8 cellular contexts compared by ENCODE assay signal in genomic region chr19:48400018-48400742, GRCh38. TPM values are rescaled to one million over a fixed set of nuclear protein-coding genes. Genes with fewer than 3 reads are reported as not detected.
DNase-seq lines count a peak whose midpoint lies in the region; ATAC-seq and TF ChIP-seq lines count a peak whose summit lies in the region.

No MANE protein-coding gene starts in this region.

- no peak overlapping the region for H3K4me3 ChIP-seq in CD4-positive, CD25-positive, alpha-beta regulatory T cell (ENCODE audit: low read depth, low read length)
- H3K4me3 ChIP-seq in esophagus squamous epithelium, result peak overlapping the region in 1 of 4 donors; percentile 36
- peak overlapping the region in 1 of 2 donors; percentile 44 for H3K4me3 ChIP-seq in neuronal stem cell (ENCODE audit: low read length in 2 of 2)

- H2BK120ac ChIP-seq in neuronal stem cell (ENCODE audit: low read depth, low read length), result no peak overlapping the region

- H3K9me3 Mint-ChIP-seq in CD4-positive, CD25-positive, alpha-beta regulatory T cell, result peaks cover 0 to 5% (median 0%) of the 10 kb centered on the region in 7 donors

- H4K8ac ChIP-seq in neuronal stem cell (ENCODE audit: low read depth, low read length), result no peak overlapping the region

- H3K4ac ChIP-seq in neuronal stem cell (ENCODE audit: low read length), result no peak overlapping the region

- H3K36me3 Mint-ChIP-seq in CD4-positive, CD25-positive, alpha-beta regulatory T cell, result no peaks in the 10 kb centered on the region

- H3K14ac ChIP-seq in neuronal stem cell (ENCODE audit: low read length), result no peak overlapping the region

- no peak overlapping the region for H3K27ac ChIP-seq in CD4-positive, CD25-positive, alpha-beta regulatory T cell (ENCODE audit: insufficient read depth, low read length, poor library complexity, severe bottlenecking)
- peak overlapping the region in 3 of 4 donors; percentile 0 to 13 (median 11) for H3K27ac ChIP-seq in esophagus squamous epithelium
- H3K27ac ChIP-seq in neuronal stem cell (replicated peaks; ENCODE audit: low read length), result peak overlapping the region; percentile 56

- CTCF ChIA-PET in HEK293T (lab: Yijun Ruan, JAX), result interaction anchor here (1.4 kb wide), 1 partner anchor 9 kb away, joined by 10 read pairs; the partner anchor contains the start of gene KDELR1

- H3K79me1 ChIP-seq in neuronal stem cell (ENCODE audit: low read depth, low read length), result no peaks in the 10 kb centered on the region

- H3K9me3 ChIP-seq in CD4-positive, CD25-positive, alpha-beta regulatory T cell (ENCODE audit: control insufficient read depth in 2 of 2, low read length in 2 of 2), result no peaks in the 10 kb centered on the region
- H3K9me3 ChIP-seq in esophagus squamous epithelium (no peaks in the 10 kb centered on the region), neuronal stem cell (replicated peaks in 1 of 2; ENCODE audit: control insufficient read depth in 2 of 2, insufficient read depth in 1 of 2, low read depth in 1 of 2, low read length in 2 of 2) (no peaks in the 10 kb centered on the region)

- ATAC-seq in CD4-positive, CD25-positive, alpha-beta regulatory T cell (ENCODE audit: low read depth in 2 of 2), result peak in 1 of 2 donors; percentile 10
- ATAC-seq in SK-N-SH treated with all-trans-retinoic acid at 6 μM for 48 hours (peak; percentile 54), GM18517 (IDR thresholded peaks at IDR 0.05; ENCODE audit: unreplicated experiment) (no peak)

- no peaks in the 10 kb centered on the region for H3K36me3 ChIP-seq in CD4-positive, CD25-positive, alpha-beta regulatory T cell (ENCODE audit: control insufficient read depth, insufficient read depth, low read length)
- H3K36me3 ChIP-seq in esophagus squamous epithelium (no peaks in the 10 kb centered on the region), neuronal stem cell (replicated peaks in 1 of 2; ENCODE audit: control insufficient read depth in 2 of 2, insufficient read depth in 2 of 2, low read length in 2 of 2) (no peaks in the 10 kb centered on the region)

- peak overlapping the region; percentile 43 to 72 (median 62) for H3K4me3 Mint-ChIP-seq in CD4-positive, CD25-positive, alpha-beta regulatory T cell

- peaks cover 2% of the 10 kb centered on the region for H3K27me3 ChIP-seq in CD4-positive, CD25-positive, alpha-beta regulatory T cell (ENCODE audit: control insufficient read depth, insufficient read depth, low read length)
- peaks cover 9 to 42% (median 18%) of the 10 kb centered on the region in 4 donors for H3K27me3 ChIP-seq in esophagus squamous epithelium
- H3K27me3 ChIP-seq in neuronal stem cell (ENCODE audit: control insufficient read depth in 3 of 3, insufficient read depth in 3 of 3, low read depth in 1 of 3, low read length in 3 of 3), result peaks cover 11 to 36% (median 32%) of the 10 kb centered on the region in 3 experiments

- H2AK5ac ChIP-seq in neuronal stem cell (ENCODE audit: low read depth, low read length), result peak overlapping the region; percentile 46

- no peak overlapping the region for H3K23ac ChIP-seq in neuronal stem cell (ENCODE audit: low read depth, low read length, poor library complexity)

- peak overlapping the region in 1 of 3 donors; percentile 49 for H3K27ac Mint-ChIP-seq in CD4-positive, CD25-positive, alpha-beta regulatory T cell

- POLR2A ChIA-PET in HEK293T (lab: Yijun Ruan, JAX), result interaction anchor here (0.6 to 2.6 kb wide), 15 partner anchors 9 to 184 kb away, joined by 3 to 31 read pairs (median 5); partner anchors contain the start of genes GRWD1, KDELR1, SYNGR4 and TMEM143

- H3K27me3 Mint-ChIP-seq in CD4-positive, CD25-positive, alpha-beta regulatory T cell, result peaks cover 41% of the 10 kb centered on the region

- H2BK12ac ChIP-seq in neuronal stem cell (ENCODE audit: low read length), result no peak overlapping the region

- TF ChIP-seq CTCF in esophagus squamous epithelium (IDR thresholded peaks at IDR 0.05), result no peak

- peaks cover 24% of the 10 kb centered on the region for H3K4me1 ChIP-seq in CD4-positive, CD25-positive, alpha-beta regulatory T cell (ENCODE audit: control insufficient read depth, insufficient read depth, low read length, poor library complexity, severe bottlenecking)
- H3K4me1 ChIP-seq in esophagus squamous epithelium, result peaks cover 4 to 30% (median 7%) of the 10 kb centered on the region in 3 donors
- H3K4me1 ChIP-seq in neuronal stem cell (ENCODE audit: control insufficient read depth in 2 of 2, insufficient read depth in 1 of 2, low read depth in 1 of 2, low read length in 2 of 2), result peaks cover 19 to 20% of the 10 kb centered on the region in 2 donors

- peak overlapping the region; percentile 35 for H3K4me2 ChIP-seq in neuronal stem cell (ENCODE audit: insufficient read depth, low read length, poor library complexity, severe bottlenecking)

- no peak overlapping the region for H3K9ac ChIP-seq in neuronal stem cell (ENCODE audit: low read depth, low read length, poor library complexity)

- no peak overlapping the region for H2BK15ac ChIP-seq in neuronal stem cell (ENCODE audit: low read length)

- H3K4me1 Mint-ChIP-seq in CD4-positive, CD25-positive, alpha-beta regulatory T cell, result peaks cover 12 to 43% (median 25%) of the 10 kb centered on the region in 4 donors

- no peak overlapping the region for H4K91ac ChIP-seq in neuronal stem cell (ENCODE audit: low read depth, low read length, poor library complexity)

- H2BK5ac ChIP-seq in neuronal stem cell (ENCODE audit: low read length), result no peak overlapping the region

- peak in 2 of 3 donors; percentile 34 for DNase-seq in CD4-positive, CD25-positive, alpha-beta regulatory T cell
- peak; percentile 81 for DNase-seq in HEK293T (ENCODE audit: extremely low spot score)
- no peak for DNase-seq in esophagus squamous epithelium (lab: John Stamatoyannopoulos, UW)
- DNase-seq in neuronal stem cell (ENCODE audit: low spot score), result no peak
- no peak for DNase-seq in SIG-M5 treated with dmso at 0.1 percent for 504 hours (lab: John Stamatoyannopoulos, UW; ENCODE audit: unreplicated experiment)
- no peak for DNase-seq in posterior cingulate gyrus

- WGBS in esophagus squamous epithelium, 2 donors, result 46 to 49% methylated on average over 12 to 14 of the region's 14 CpGs
- no CpG with 5 or more reads among the region's 14 CpGs for whole genome bisulfite sequencing in neuronal stem cell (ENCODE audit: extremely low coverage in 2 of 2, insufficient read length in 2 of 2, insufficient replicate concordance in 1 of 2), 2 donors

- TF ChIP-seq POLR2A in esophagus squamous epithelium (IDR thresholded peaks at IDR 0.05), result no peak

- intact Hi-C loops in esophagus squamous epithelium (cut with DNase I) (no loop called here), posterior cingulate gyrus (cut with DNase I) (no loop called here)

- peak overlapping the region; percentile 44 for H3K18ac ChIP-seq in neuronal stem cell (ENCODE audit: low read length)

- peak overlapping the region; percentile 70 for H2AFZ ChIP-seq in neuronal stem cell (ENCODE audit: low read length)

TF ChIP-seq in HEK293T, 16 proteins besides CTCF, POLR2A, EP300 and RAD21:
- peak; percentile 72 for TF ChIP-seq L3MBTL2 (conservative IDR thresholded peaks at IDR 0.05)
- TF ChIP-seq LEF1 (IDR thresholded peaks at IDR 0.05; ENCODE audit: borderline replicate concordance), result no peak
TF ChIP-seq in HEK293T: peak in this region for 1.

TF ChIP-seq in SK-N-SH treated with all-trans-retinoic acid at 6 μM for 48 hours, 23 proteins besides CTCF, POLR2A, EP300 and RAD21 (continues in another document):
- TF ChIP-seq TSHZ2 (CRISPR knock-in tag; IDR thresholded peaks at IDR 0.05) (no peak), ZFP3 (CRISPR knock-in tag; IDR thresholded peaks at IDR 0.05) (no peak)

RNA-seq across cellular contexts. Expression of gene GRIN2D, which starts 6.7 kb away (rescaled TPM):
- total RNA-seq in CD4-positive, CD25-positive, alpha-beta regulatory T cell, result not detected
- not detected for polyA plus RNA-seq in CD4-positive, CD25-positive, alpha-beta regulatory T cell
- under 1 TPM; 0.09 to 0.47 (median 0.15) TPM for total RNA-seq in esophagus squamous epithelium
- polyA plus RNA-seq in neuronal stem cell (2013, experiment 1 of 2), result 0.74 TPM
- 0.72 TPM for polyA plus RNA-seq in neuronal stem cell (2013, experiment 2 of 2)

RNA-seq across cellular contexts. Expression of gene KDELR1, which starts 8.8 kb away (rescaled TPM):
- 37.6 TPM for total RNA-seq in CD4-positive, CD25-positive, alpha-beta regulatory T cell
- polyA plus RNA-seq in CD4-positive, CD25-positive, alpha-beta regulatory T cell, result 10 to 100 TPM; 28.8 to 29.9 (median 29.5) TPM
- 10 to 100 TPM; 63.5 to 87.4 (median 70.2) TPM for total RNA-seq in esophagus squamous epithelium
- 361 TPM for polyA plus RNA-seq in neuronal stem cell (2013, experiment 1 of 2)
- 364 TPM for polyA plus RNA-seq in neuronal stem cell (2013, experiment 2 of 2)

RNA-seq across cellular contexts. Expression of gene SYNGR4, which starts 36.0 kb away (rescaled TPM):
- total RNA-seq in CD4-positive, CD25-positive, alpha-beta regulatory T cell, result not detected
- not detected for polyA plus RNA-seq in CD4-positive, CD25-positive, alpha-beta regulatory T cell
- total RNA-seq in esophagus squamous epithelium, result not detected
- polyA plus RNA-seq in neuronal stem cell (2013, experiment 1 of 2), result 0.13 TPM
- polyA plus RNA-seq in neuronal stem cell (2013, experiment 2 of 2), result 0.12 TPM

RNA-seq across cellular contexts. Expression of gene TMEM143, which starts 36.4 kb away (rescaled TPM):
- total RNA-seq in CD4-positive, CD25-positive, alpha-beta regulatory T cell, result 9.3 TPM
- 1 to 10 TPM; 1.9 to 5.3 (median 4.5) TPM for polyA plus RNA-seq in CD4-positive, CD25-positive, alpha-beta regulatory T cell
- 1 to 10 TPM; 3.2 to 9.3 (median 6.2) TPM for total RNA-seq in esophagus squamous epithelium
- polyA plus RNA-seq in neuronal stem cell (2013, experiment 1 of 2), result 8.5 TPM
- 8.9 TPM for polyA plus RNA-seq in neuronal stem cell (2013, experiment 2 of 2)

RNA-seq across cellular contexts. Expression of gene GRWD1, which starts 45.6 kb away (rescaled TPM):
- 29.0 TPM for total RNA-seq in CD4-positive, CD25-positive, alpha-beta regulatory T cell
- 10 to 100 TPM; 33.9 to 52.9 (median 43.1) TPM for polyA plus RNA-seq in CD4-positive, CD25-positive, alpha-beta regulatory T cell
- 10 to 100 TPM; 33.0 to 43.9 (median 34.6) TPM for total RNA-seq in esophagus squamous epithelium
- polyA plus RNA-seq in neuronal stem cell (2013, experiment 1 of 2), result 11.2 TPM
- 11.1 TPM for polyA plus RNA-seq in neuronal stem cell (2013, experiment 2 of 2)

Comparison
In these comparisons a context has a peak if more than half of its experiments do, and no peak if none do; other contexts are left out.
1. DNase-seq: peak in CD4-positive, CD25-positive, alpha-beta regulatory T cell (2 of 3) and HEK293T (single experiment); none in esophagus squamous epithelium (single experiment), neuronal stem cell (single experiment), SIG-M5 treated with dmso at 0.1 percent for 504 hours (single experiment) and posterior cingulate gyrus (0 of 10).